In genomic region chr1:117198097-117198496, GRCh38 we compare ENCODE assay signal across 10 cellular contexts. TPM values are rescaled to one million over a fixed set of nuclear protein-coding genes. Genes with fewer than 3 reads are reported as not detected.
"Had no signal": no experiment of that assay in that cellular context is flagged by ENCODE, and none has a peak within 500 bp of the region (broad histone marks: within the 10 kb centered on the region; RNA-seq: fewer than 3 reads in every experiment).

No MANE protein-coding gene starts in this region.

- H3K4me2 ChIP-seq: KMS-11 had no signal

- H3K4me3 Mint-ChIP-seq: IgD-negative memory B cell had no signal

- DNase-seq: IMR-90, KBM-7, KG1 had no signal

- H3K27ac ChIP-seq: HL-60, KMS-11 had no signal

- H3K27ac Mint-ChIP-seq: IgD-negative memory B cell had no signal

- H3K9ac ChIP-seq: KMS-11 had no signal

- ATAC-seq: HepG2, K562 had no signal

- H3K36me3 Mint-ChIP-seq: IgD-negative memory B cell had no signal

- H3K4me3 ChIP-seq: K562 had no signal

RNA-seq across cellular contexts. Expression of gene VTCN1, which starts 12.6 kb away (rescaled TPM):
- total RNA-seq: HepG2, HT-29, HT1080, IMR-90, K562 had no signal
- polyA plus RNA-seq: HepG2, IgD-negative memory B cell, IMR-90, K562 had no signal
